8 cellular contexts compared by ENCODE assay signal in the genomic region with DNA sequence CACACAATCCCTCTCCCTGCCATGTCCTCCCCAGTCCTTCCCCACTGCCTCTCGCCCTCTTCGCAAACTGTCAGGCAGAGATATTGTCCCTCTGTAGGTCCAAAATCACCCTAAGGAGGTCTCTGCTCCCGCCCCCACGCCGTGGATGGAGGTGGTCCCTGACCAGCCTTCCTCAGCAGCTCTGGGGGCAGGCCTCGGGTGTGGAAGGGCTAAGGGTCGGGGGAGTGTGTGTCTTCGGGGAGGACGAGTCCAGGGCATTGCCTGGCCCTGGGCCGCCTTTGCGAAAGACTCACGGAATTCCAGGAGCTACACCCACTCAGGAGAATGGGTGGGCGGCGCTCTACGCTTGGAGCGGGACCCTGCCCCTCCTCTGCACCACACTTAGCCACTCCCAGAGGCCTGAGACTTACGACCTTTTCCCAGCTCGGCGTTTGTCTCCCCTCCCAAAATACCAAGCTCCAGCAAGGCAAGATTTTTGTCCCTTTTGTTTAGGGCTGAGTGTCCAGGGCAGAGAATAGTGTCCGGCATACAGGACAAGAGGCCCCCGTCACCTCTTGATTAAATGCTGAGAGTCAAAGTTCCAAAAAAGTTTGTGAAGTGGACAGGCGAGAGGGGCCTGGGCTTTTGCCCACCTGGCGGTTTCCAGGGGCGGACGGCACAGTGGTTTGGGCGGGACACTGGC. TPM values are rescaled to one million over a fixed set of nuclear protein-coding genes. Genes with fewer than 3 reads are reported as not detected.
DNase-seq lines count a peak whose midpoint lies in the region; ATAC-seq, FAIRE-seq and TF ChIP-seq lines count a peak whose summit lies in the region.

No MANE protein-coding gene starts in this region.

- DNase-seq in H54 (ENCODE audit: insufficient read length, low spot score) (peak; percentile 44), RWPE1 (ENCODE audit: low spot score) (peak; percentile 48), epithelial cell of esophagus (ENCODE audit: low read depth) (peak; percentile 53), GM12892 (ENCODE audit: insufficient read length) (no peak), NCI-H526 (lab: John Stamatoyannopoulos, UW) (no peak), A172 (ENCODE audit: low spot score) (no peak)

- no peak for ATAC-seq in HG02938 (IDR thresholded peaks at IDR 0.05; ENCODE audit: unreplicated experiment)

- no peak for TF ChIP-seq POLR2A in H54 (IDR thresholded peaks at IDR 0.05; ENCODE audit: low read depth, low read length)
- no peak for TF ChIP-seq POLR2A in GM12892 (IDR thresholded peaks at IDR 0.05; ENCODE audit: low read depth, low read length)

- CTCF ChIA-PET in RWPE1 (lab: Yijun Ruan, JAX), result interaction anchor here (1.4 kb wide), 1 partner anchor 12 kb away, joined by 6 read pairs; no protein-coding TSS in a partner anchor

- no peaks in the 10 kb centered on the region for H3K4me1 ChIP-seq in muscle layer of duodenum (ENCODE audit: control insufficient read depth in 1 of 2, insufficient read depth in 2 of 2, low read length in 2 of 2)

- TF ChIP-seq CTCF in RWPE1 (conservative IDR thresholded peaks at IDR 0.05; ENCODE audit: low read depth) (no peak), epithelial cell of esophagus (IDR thresholded peaks at IDR 0.05; ENCODE audit: insufficient read depth, low read depth, low read length, missing control alignments) (no peak)

- H3K4me3 ChIP-seq in epithelial cell of esophagus (ENCODE audit: low read length) (peak overlapping the region; percentile 81), muscle layer of duodenum (ENCODE audit: low read depth in 1 of 2, low read length in 2 of 2) (peak overlapping the region; percentile 76 to 87)

- FAIRE-seq in H54 (lab: Jason Lieb, UNC) (peak; percentile 87), GM12892 (lab: Jason Lieb, UNC) (no peak)

- POLR2A ChIA-PET in RWPE1 (lab: Yijun Ruan, JAX; ENCODE audit: low non-redundant PET), result no interaction called here

- H3K27me3 ChIP-seq in muscle layer of duodenum (ENCODE audit: low read depth, low read length), result no peaks in the 10 kb centered on the region

- H3K9me3 ChIP-seq in muscle layer of duodenum (ENCODE audit: control insufficient read depth in 1 of 2, low read length in 2 of 2), result no peaks in the 10 kb centered on the region

- H3K36me3 ChIP-seq in muscle layer of duodenum (ENCODE audit: control insufficient read depth in 1 of 2, insufficient read depth in 2 of 2, low read length in 2 of 2), result no peaks in the 10 kb centered on the region

- peak overlapping the region; percentile 93 for H3K27ac ChIP-seq in RWPE1
- H3K27ac ChIP-seq in muscle layer of duodenum (ENCODE audit: low read length), result peak overlapping the region; percentile 75

RNA-seq across cellular contexts. Expression of gene PYGL, which starts 0.9 kb away (rescaled TPM):
- polyA plus RNA-seq in GM12892 (2012; ENCODE audit: missing spikeins), result 10.1 TPM
- total RNA-seq in A172 (2014; rRNA removed; shearing (Covaris generic)), result 52.9 and 61.2 TPM in 2 replicates

Comparison
In these comparisons a context has a peak if more than half of its experiments do, and no peak if none do; other contexts are left out.
1. DNase-seq: peak in H54 (single experiment), RWPE1 (single experiment) and epithelial cell of esophagus (single experiment); none in GM12892 (single experiment), NCI-H526 (0 of 2) and A172 (single experiment).